Comparison of ENCODE assay signal across 8 cellular contexts in genomic region chr3:152196782-152197181, GRCh38.
DNase-seq lines count a peak whose midpoint lies in the region; ATAC-seq and TF ChIP-seq lines count a peak whose summit lies in the region.

No MANE protein-coding gene starts in this region.

- H3K4me3 ChIP-seq in MG63 (peak overlapping the region; percentile 31), fibroblast of the aortic adventitia (ENCODE audit: low read depth, low read length) (no peak overlapping the region)

- H3K27me3 ChIP-seq in MG63, result no peaks in the 10 kb centered on the region

- TF ChIP-seq CTCF in fibroblast of the aortic adventitia (IDR thresholded peaks at IDR 0.05; ENCODE audit: insufficient read depth, low read length), result no peak

- DNase-seq in GF-D8 (lab: John Stamatoyannopoulos, UW) (peak; percentile 78), MG63 (no peak), fibroblast of the aortic adventitia (ENCODE audit: low read depth) (peak; percentile 29), cerebellar cortex (ENCODE audit: low spot score) (no peak), NCI-H345 treated with DMSO at 0.1 percent for 48 hours (lab: John Stamatoyannopoulos, UW; ENCODE audit: unreplicated experiment) (no peak), NCI-H2171 treated with DMSO at 0.1 percent for 48 hours (lab: John Stamatoyannopoulos, UW) (no peak), HT-29 (ENCODE audit: low spot score) (no peak)

- H3K9me3 ChIP-seq in MG63, result no peaks in the 10 kb centered on the region

- ATAC-seq in GM21619 (IDR thresholded peaks at IDR 0.05; ENCODE audit: unreplicated experiment), result peak; percentile 24

- no peaks in the 10 kb centered on the region for H3K36me3 ChIP-seq in MG63

Comparison
In these comparisons a context has a peak if more than half of its experiments do, and no peak if none do; other contexts are left out.
1. DNase-seq: peak in GF-D8 (single experiment) and fibroblast of the aortic adventitia (single experiment); none in MG63 (single experiment), cerebellar cortex (single experiment), NCI-H345 treated with DMSO at 0.1 percent for 48 hours (single experiment), NCI-H2171 treated with DMSO at 0.1 percent for 48 hours (single experiment) and HT-29 (single experiment).